Comparison of ENCODE assay signal across 32 cellular contexts in the genomic region with DNA sequence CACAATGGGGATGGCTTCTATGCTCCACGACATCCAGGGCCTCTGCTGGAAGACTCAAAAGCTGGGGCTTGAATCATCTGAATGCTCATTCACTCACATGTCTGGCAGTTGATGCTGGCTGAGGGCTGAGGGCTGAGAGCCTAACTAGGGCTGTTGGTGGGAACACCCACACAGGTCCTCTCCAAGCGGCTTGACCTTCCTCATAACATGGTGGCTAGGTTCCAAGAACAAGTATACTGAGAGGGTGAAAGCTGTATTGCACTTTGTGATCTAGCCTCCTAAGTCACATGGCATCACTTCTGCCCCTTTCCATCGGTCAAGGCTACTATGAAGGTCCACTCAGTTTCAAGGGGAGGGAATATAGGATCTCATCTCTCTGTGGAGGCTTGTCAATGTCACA. TPM values are rescaled to one million over a fixed set of nuclear protein-coding genes. Genes with fewer than 3 reads are reported as not detected.
"Had no signal": no experiment of that assay in that cellular context is flagged by ENCODE, and none has a peak within 500 bp of the region (broad histone marks: within the 10 kb centered on the region; RNA-seq: fewer than 3 reads in every experiment).

No MANE protein-coding gene starts in this region.

- H3K36me3 ChIP-seq: ascending aorta, cardiac muscle cell, Peyer's patch had no signal

- H3K4me1 Mint-ChIP-seq: activated CD4-positive, alpha-beta T cell treated with anti-CD3 and anti-CD28 coated beads, Interleukin-2, amount 10 ng/mL, durations not matched to agents 7 days and 5 days; activated naive CD8-positive, alpha-beta T cell treated with anti-CD3 and anti-CD28 coated beads, Interleukin-2, amount 50 U/mL, for 24 hours; brain had no signal

- H3K27ac ChIP-seq: ascending aorta, cardiac muscle cell, Peyer's patch, RWPE1, VCaP had no signal

- DNase-seq: activated CD4-positive, alpha-beta memory T cell treated with anti-CD3 and anti-CD28 coated beads for 36 hours; activated CD4-positive, alpha-beta T cell treated with anti-CD3 and anti-CD28 coated beads, Interleukin-2, amount 10 ng/mL, durations not matched to agents 7 days and 5 days; activated CD4-positive, CD25-positive, alpha-beta regulatory T cell; activated CD8-positive, alpha-beta memory T cell treated with anti-CD3 and anti-CD28 coated beads for 24 hours; activated effector memory CD4-positive, alpha-beta T cell treated with anti-CD3 and anti-CD28 coated beads, Interleukin-2, amount 50 U/mL, for 16 hours; activated naive CD4-positive, alpha-beta T cell treated with Interleukin-2 at 50 U/mL for 16 hours; activated naive CD8-positive, alpha-beta T cell treated with anti-CD3 and anti-CD28 coated beads, Interleukin-2, amount 50 U/mL, for 24 hours; activated T-cell treated with anti-CD3 and anti-CD28 coated beads, Interleukin-2, amount 50 U/mL, for 4 hours; amniotic stem cell; Kasumi-1; KBM-7; NCI-H1048; NCI-H146; NCI-H187 treated with DMSO at 0.1 percent for 48 hours; NCI-H2081 treated with DMSO at 0.1 percent for 48 hours; NCI-H446 treated with DMSO at 0.1 percent for 48 hours; NCI-H524 treated with DMSO at 0.1 percent for 48 hours; NCI-H748 treated with DMSO at 0.1 percent for 48 hours; NK-92 treated with Interleukin-12 subunit alpha and Interleukin-12 subunit beta, amount 100 ng/mL, for 24 hours; OCI-M1; Peyer's patch; SHP77 treated with DMSO at 0.1 percent for 48 hours; T1000 had no signal

- H3K36me3 Mint-ChIP-seq: activated CD4-positive, alpha-beta memory T cell treated with anti-CD3 and anti-CD28 coated beads for 36 hours; activated naive CD4-positive, alpha-beta T cell treated with anti-CD3 and anti-CD28 coated beads, Interleukin-2, amount 50 U/mL, for 72 hours; brain had no signal

- H3K9me3 Mint-ChIP-seq: activated CD4-positive, alpha-beta memory T cell treated with anti-CD3 and anti-CD28 coated beads for 36 hours; activated CD4-positive, alpha-beta T cell treated with anti-CD3 and anti-CD28 coated beads, Interleukin-2, amount 10 ng/mL, durations not matched to agents 7 days and 5 days; activated naive CD4-positive, alpha-beta T cell treated with anti-CD3 and anti-CD28 coated beads, Interleukin-2, amount 50 U/mL, for 72 hours; activated naive CD8-positive, alpha-beta T cell treated with anti-CD3 and anti-CD28 coated beads, Interleukin-2, amount 50 U/mL, for 24 hours; activated T-cell treated with anti-CD3 and anti-CD28 coated beads, Interleukin-2, amount 50 U/mL, for 4 hours; T-helper 1 cell treated with Interleukin-12 subunit alpha and Interleukin-12 subunit beta and Interleukin-4 antibody, amounts not matched to agents 30 μg/mL and 1 μg/mL, for 36 hours had no signal

- H3K4me3 ChIP-seq: ascending aorta, cardiac muscle cell, Peyer's patch had no signal

- H3K4me1 ChIP-seq: ascending aorta, Peyer's patch had no signal

- H3K27me3 ChIP-seq: ascending aorta, Peyer's patch had no signal

- H3K4me3 Mint-ChIP-seq: activated CD4-positive, alpha-beta memory T cell treated with anti-CD3 and anti-CD28 coated beads for 36 hours; activated CD4-positive, alpha-beta T cell treated with anti-CD3 and anti-CD28 coated beads, Interleukin-2, amount 10 ng/mL, durations not matched to agents 7 days and 5 days; activated naive CD8-positive, alpha-beta T cell treated with anti-CD3 and anti-CD28 coated beads, Interleukin-2, amount 50 U/mL, for 24 hours; activated T-cell treated with anti-CD3 and anti-CD28 coated beads, Interleukin-2, amount 50 U/mL, for 4 hours; brain; T-helper 1 cell treated with Interleukin-12 subunit alpha and Interleukin-12 subunit beta and Interleukin-4 antibody, amounts not matched to agents 30 μg/mL and 1 μg/mL, for 36 hours had no signal

- H3K27me3 Mint-ChIP-seq: activated CD4-positive, alpha-beta T cell treated with anti-CD3 and anti-CD28 coated beads, Interleukin-2, amount 10 ng/mL, durations not matched to agents 7 days and 5 days; activated naive CD8-positive, alpha-beta T cell treated with anti-CD3 and anti-CD28 coated beads, Interleukin-2, amount 50 U/mL, for 24 hours had no signal

- H3K9me3 ChIP-seq: ascending aorta, Peyer's patch had no signal

- H3K27ac Mint-ChIP-seq: activated CD4-positive, alpha-beta memory T cell treated with anti-CD3 and anti-CD28 coated beads for 36 hours; activated CD4-positive, alpha-beta T cell treated with anti-CD3 and anti-CD28 coated beads, Interleukin-2, amount 10 ng/mL, durations not matched to agents 7 days and 5 days; activated naive CD4-positive, alpha-beta T cell treated with anti-CD3 and anti-CD28 coated beads, Interleukin-2, amount 50 U/mL, for 72 hours; activated naive CD8-positive, alpha-beta T cell treated with anti-CD3 and anti-CD28 coated beads, Interleukin-2, amount 50 U/mL, for 24 hours; T-helper 1 cell treated with Interleukin-12 subunit alpha and Interleukin-12 subunit beta and Interleukin-4 antibody, amounts not matched to agents 30 μg/mL and 1 μg/mL, for 36 hours had no signal

- ATAC-seq: activated naive CD4-positive, alpha-beta T cell treated with anti-CD3 and anti-CD28 coated beads, Interleukin-2, amount 50 U/mL, for 72 hours; activated naive CD8-positive, alpha-beta T cell treated with anti-CD3 and anti-CD28 coated beads, Interleukin-2, amount 50 U/mL, for 24 hours; activated T-cell treated with anti-CD3 and anti-CD28 coated beads, Interleukin-2, amount 50 U/mL, for 4 hours had no signal

RNA-seq across cellular contexts. Expression of gene TMEM151A, which starts 7.5 kb away (rescaled TPM):
- total RNA-seq: activated CD4-positive, alpha-beta memory T cell treated with anti-CD3 and anti-CD28 coated beads for 36 hours; activated CD4-positive, alpha-beta T cell treated with anti-CD3 and anti-CD28 coated beads, Interleukin-2, amount 10 ng/mL, durations not matched to agents 7 days and 5 days; activated naive CD4-positive, alpha-beta T cell treated with anti-CD3 and anti-CD28 coated beads, Interleukin-2, amount 50 U/mL, for 72 hours; M059J had no signal

RNA-seq across cellular contexts. Expression of gene CD248, which starts 17.7 kb away (rescaled TPM):
- total RNA-seq: activated CD4-positive, alpha-beta memory T cell treated with anti-CD3 and anti-CD28 coated beads for 36 hours; M059J; SK-MEL-5 had no signal

RNA-seq across cellular contexts. Expression of gene CNIH2, which starts 21.2 kb away (rescaled TPM):
- total RNA-seq: ascending aorta, Peyer's patch had no signal
